ENCODE assay signal across 27 cellular contexts in genomic region chrX:77118686-77119085, GRCh38.
"Had no signal": no experiment of that assay in that cellular context is flagged by ENCODE, and none has a peak within 500 bp of the region (broad histone marks: within the 10 kb centered on the region; RNA-seq: fewer than 3 reads in every experiment).

No MANE protein-coding gene starts in this region.

- H3K4me1 Mint-ChIP-seq: activated CD4-positive, alpha-beta T cell treated with anti-CD3 and anti-CD28 coated beads for 36 hours; central memory CD8-positive, alpha-beta T cell; naive thymus-derived CD8-positive, alpha-beta T cell; neural crest cell; stimulated activated effector memory CD8-positive, alpha-beta T cell treated with anti-CD3 and anti-CD28 coated beads, Interleukin-12 subunit alpha, Interleukin-12 subunit beta, amount 100 ng/mL, for 72 hours had no signal

- H3K9me3 Mint-ChIP-seq: central memory CD8-positive, alpha-beta T cell; stimulated activated effector memory CD8-positive, alpha-beta T cell treated with anti-CD3 and anti-CD28 coated beads, Interleukin-12 subunit alpha, Interleukin-12 subunit beta, amount 100 ng/mL, for 72 hours; stimulated activated naive CD8-positive, alpha-beta T cell treated with anti-CD3 and anti-CD28 coated beads, Interleukin-15, Interleukin-2, amounts not matched to agents 100 ng/mL and 50 ng/mL, for 24 hours had no signal

- H3K9ac ChIP-seq: parathyroid adenoma had no signal

- H3K4me3 Mint-ChIP-seq: activated CD4-positive, alpha-beta T cell treated with anti-CD3 and anti-CD28 coated beads for 36 hours; activated naive CD8-positive, alpha-beta T cell; activated T-cell treated with anti-CD3 and anti-CD28 coated beads, Interleukin-2, amount 50 U/mL, for 72 hours; central memory CD8-positive, alpha-beta T cell; naive thymus-derived CD8-positive, alpha-beta T cell; neural crest cell; stimulated activated effector memory CD8-positive, alpha-beta T cell treated with anti-CD3 and anti-CD28 coated beads, Interleukin-12 subunit alpha, Interleukin-12 subunit beta, amount 100 ng/mL, for 72 hours; stimulated activated naive CD8-positive, alpha-beta T cell treated with anti-CD3 and anti-CD28 coated beads, Interleukin-15, Interleukin-2, amounts not matched to agents 100 ng/mL and 50 ng/mL, for 24 hours had no signal

- DNase-seq: activated CD4-positive, alpha-beta T cell treated with anti-CD3 and anti-CD28 coated beads for 36 hours; activated CD4-positive, alpha-beta T cell treated with anti-CD3 and anti-CD28 coated beads, Interleukin-2, amount 50 U/mL, for 4 hours; activated CD4-positive, CD25-positive, alpha-beta regulatory T cell; activated effector memory CD4-positive, alpha-beta T cell treated with Interleukin-2 at 50 U/mL for 16 hours; activated naive CD4-positive, alpha-beta T cell treated with Interleukin-2 at 50 U/mL for 16 hours; activated T-cell treated with anti-CD3 and anti-CD28 coated beads for 4 hours; activated T-cell treated with anti-CD3 and anti-CD28 coated beads, Interleukin-2, amount 50 U/mL, for 72 hours; anterior cingulate cortex; dermis blood vessel endothelial cell; effector CD8-positive, alpha-beta T cell; left lung; lower lobe of right lung; mesenchymal stem cell; naive thymus-derived CD8-positive, alpha-beta T cell; nucleus accumbens; psoas muscle; sigmoid colon; small intestine; stimulated activated CD4-positive, alpha-beta T cell treated with anti-CD3 and anti-CD28 coated beads, Interleukin-4, amount 100 ng/mL, for 24 hours; trophoblast cell had no signal

- H3K4me1 ChIP-seq: left lung, lower lobe of right lung, parathyroid adenoma, psoas muscle, sigmoid colon had no signal

- H2AFZ ChIP-seq: parathyroid adenoma had no signal

- H3K27ac ChIP-seq: left lung, lower lobe of right lung, parathyroid adenoma, psoas muscle, sigmoid colon, thoracic aorta had no signal

- H3K27ac Mint-ChIP-seq: activated CD4-positive, alpha-beta T cell treated with anti-CD3 and anti-CD28 coated beads for 36 hours; activated naive CD8-positive, alpha-beta T cell; activated T-cell treated with anti-CD3 and anti-CD28 coated beads, Interleukin-2, amount 50 U/mL, for 72 hours; naive thymus-derived CD8-positive, alpha-beta T cell; stimulated activated effector memory CD8-positive, alpha-beta T cell treated with anti-CD3 and anti-CD28 coated beads, Interleukin-12 subunit alpha, Interleukin-12 subunit beta, amount 100 ng/mL, for 72 hours; stimulated activated naive CD8-positive, alpha-beta T cell treated with anti-CD3 and anti-CD28 coated beads, Interleukin-15, Interleukin-2, amounts not matched to agents 100 ng/mL and 50 ng/mL, for 24 hours had no signal

- H3K36me3 Mint-ChIP-seq: activated naive CD8-positive, alpha-beta T cell; stimulated activated effector memory CD8-positive, alpha-beta T cell treated with anti-CD3 and anti-CD28 coated beads, Interleukin-12 subunit alpha, Interleukin-12 subunit beta, amount 100 ng/mL, for 72 hours had no signal

- H3K4me3 ChIP-seq: left lung, lower lobe of right lung, psoas muscle, sigmoid colon, thoracic aorta had no signal

- H3K9me3 ChIP-seq: left lung, lower lobe of right lung, psoas muscle, sigmoid colon, thoracic aorta had no signal

- H3K79me2 ChIP-seq: parathyroid adenoma had no signal

- H3K27me3 Mint-ChIP-seq: activated naive CD8-positive, alpha-beta T cell; central memory CD8-positive, alpha-beta T cell; naive thymus-derived CD8-positive, alpha-beta T cell; stimulated activated naive CD8-positive, alpha-beta T cell treated with anti-CD3 and anti-CD28 coated beads, Interleukin-15, Interleukin-2, amounts not matched to agents 100 ng/mL and 50 ng/mL, for 24 hours had no signal

- H3K27me3 ChIP-seq: left lung, sigmoid colon had no signal

- ATAC-seq: activated CD4-positive, alpha-beta T cell treated with anti-CD3 and anti-CD28 coated beads for 36 hours; left lung; lower lobe of right lung; naive thymus-derived CD8-positive, alpha-beta T cell; psoas muscle; stimulated activated effector memory CD8-positive, alpha-beta T cell treated with anti-CD3 and anti-CD28 coated beads, Interleukin-12 subunit alpha, Interleukin-12 subunit beta, amount 100 ng/mL, for 72 hours had no signal

- H3K36me3 ChIP-seq: left lung, lower lobe of right lung, sigmoid colon, thoracic aorta had no signal
